In the genomic region with DNA sequence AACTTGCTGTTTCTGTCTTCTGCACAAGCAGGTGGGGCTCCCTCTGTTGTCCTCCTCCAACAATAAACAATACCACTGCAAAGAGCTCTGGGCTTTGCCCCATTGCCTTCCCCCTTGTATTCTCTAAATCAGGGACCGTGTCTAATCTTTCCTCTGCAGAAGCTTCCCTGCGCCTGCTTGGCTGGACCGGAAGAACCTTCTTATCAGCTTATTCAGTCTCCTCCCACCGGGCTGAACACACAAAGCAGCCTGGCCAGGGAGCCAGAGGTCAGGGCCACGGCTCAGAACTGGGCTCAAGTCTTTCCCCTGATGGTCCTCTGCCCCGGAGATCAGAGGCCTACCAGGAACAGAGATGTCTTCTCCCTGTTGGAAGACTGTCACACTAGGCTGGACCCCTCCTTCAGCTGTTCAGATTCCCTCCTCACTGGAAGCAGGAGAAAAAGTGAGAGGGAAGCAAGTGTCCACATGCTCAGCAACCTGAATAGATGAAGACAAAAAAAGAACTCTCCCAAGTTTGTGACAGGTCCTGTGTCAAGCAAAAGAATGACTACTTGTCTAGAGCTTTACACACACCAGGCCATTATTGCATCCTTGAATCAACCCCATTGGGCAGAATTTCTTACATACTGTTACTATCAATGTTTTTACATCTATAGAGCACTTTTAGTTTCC, we compare ENCODE assay signal across 1 cellular context.
TF ChIP-seq lines count a peak whose summit lies in the region.

No MANE protein-coding gene starts in this region.

TF ChIP-seq in HepG2, 621 proteins besides CTCF, POLR2A, EP300 and RAD21 (continued from another document and continues in another):
- no peak for TF ChIP-seq ZBTB39 (CRISPR knock-in tag; IDR thresholded peaks at IDR 0.05)
- no peak for TF ChIP-seq TBX3 (IDR thresholded peaks at IDR 0.05; ENCODE audit: borderline replicate concordance)
- no peak for TF ChIP-seq ZNF318 (CRISPR knock-in tag; IDR thresholded peaks at IDR 0.05)
- TF ChIP-seq, protein P1, sequence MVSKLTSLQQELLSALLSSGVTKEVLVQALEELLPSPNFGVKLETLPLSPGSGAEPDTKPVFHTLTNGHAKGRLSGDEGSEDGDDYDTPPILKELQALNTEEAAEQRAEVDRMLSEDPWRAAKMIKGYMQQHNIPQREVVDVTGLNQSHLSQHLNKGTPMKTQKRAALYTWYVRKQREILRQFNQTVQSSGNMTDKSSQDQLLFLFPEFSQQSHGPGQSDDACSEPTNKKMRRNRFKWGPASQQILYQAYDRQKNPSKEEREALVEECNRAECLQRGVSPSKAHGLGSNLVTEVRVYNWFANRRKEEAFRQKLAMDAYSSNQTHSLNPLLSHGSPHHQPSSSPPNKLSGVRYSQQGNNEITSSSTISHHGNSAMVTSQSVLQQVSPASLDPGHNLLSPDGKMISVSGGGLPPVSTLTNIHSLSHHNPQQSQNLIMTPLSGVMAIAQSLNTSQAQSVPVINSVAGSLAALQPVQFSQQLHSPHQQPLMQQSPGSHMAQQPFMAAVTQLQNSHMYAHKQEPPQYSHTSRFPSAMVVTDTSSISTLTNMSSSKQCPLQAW (CRISPR knock-in tag; IDR thresholded peaks at IDR 0.05) = peak; percentile 82
- peak; percentile 59; the same call in 1 of the 2 replicates for TF ChIP-seq HNF4G (IDR thresholded peaks at IDR 0.05; ENCODE audit: borderline replicate concordance, low read depth, low read length)
- TF ChIP-seq HNF4G (CRISPR knock-in tag; IDR thresholded peaks at IDR 0.05; ENCODE audit: borderline replicate concordance, low read depth) = peak; percentile 73; the same call in 1 of the 2 replicates
- peak; percentile 69 for TF ChIP-seq ZFY (CRISPR knock-in tag; IDR thresholded peaks at IDR 0.05)
- TF ChIP-seq, protein P2, sequence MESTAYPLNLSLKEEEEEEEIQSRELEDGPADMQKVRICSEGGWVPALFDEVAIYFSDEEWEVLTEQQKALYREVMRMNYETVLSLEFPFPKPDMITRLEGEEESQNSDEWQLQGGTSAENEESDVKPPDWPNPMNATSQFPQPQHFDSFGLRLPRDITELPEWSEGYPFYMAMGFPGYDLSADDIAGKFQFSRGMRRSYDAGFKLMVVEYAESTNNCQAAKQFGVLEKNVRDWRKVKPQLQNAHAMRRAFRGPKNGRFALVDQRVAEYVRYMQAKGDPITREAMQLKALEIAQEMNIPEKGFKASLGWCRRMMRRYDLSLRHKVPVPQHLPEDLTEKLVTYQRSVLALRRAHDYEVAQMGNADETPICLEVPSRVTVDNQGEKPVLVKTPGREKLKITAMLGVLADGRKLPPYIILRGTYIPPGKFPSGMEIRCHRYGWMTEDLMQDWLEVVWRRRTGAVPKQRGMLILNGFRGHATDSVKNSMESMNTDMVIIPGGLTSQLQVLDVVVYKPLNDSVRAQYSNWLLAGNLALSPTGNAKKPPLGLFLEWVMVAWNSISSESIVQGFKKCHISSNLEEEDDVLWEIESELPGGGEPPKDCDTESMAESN (CRISPR knock-in tag; conservative IDR thresholded peaks at IDR 0.05) = no peak; the same call in 1 of the 2 replicates
- TF ChIP-seq ZNF75D (CRISPR knock-in tag; IDR thresholded peaks at IDR 0.05; ENCODE audit: borderline replicate concordance) = no peak
- TF ChIP-seq SRSF4 (IDR thresholded peaks at IDR 0.05; ENCODE audit: low read depth, low read length, poor library complexity, severe bottlenecking) = no peak
- no peak for TF ChIP-seq RBM39 (IDR thresholded peaks at IDR 0.05; ENCODE audit: low read depth, low read length, poor library complexity, severe bottlenecking)
- TF ChIP-seq SMARCE1 (IDR thresholded peaks at IDR 0.05; ENCODE audit: borderline replicate concordance) = no peak
- TF ChIP-seq ATF3 (CRISPR knock-in tag; IDR thresholded peaks at IDR 0.05) = no peak
- no peak for TF ChIP-seq ZNF44 (CRISPR knock-in tag; IDR thresholded peaks at IDR 0.05)
- TF ChIP-seq PAWR (CRISPR knock-in tag; IDR thresholded peaks at IDR 0.05; ENCODE audit: borderline replicate concordance) = no peak
- TF ChIP-seq CCAR2 (optimal IDR thresholded peaks at IDR 0.05; ENCODE audit: low read depth, low read length) = no peak
- TF ChIP-seq, protein P3, sequence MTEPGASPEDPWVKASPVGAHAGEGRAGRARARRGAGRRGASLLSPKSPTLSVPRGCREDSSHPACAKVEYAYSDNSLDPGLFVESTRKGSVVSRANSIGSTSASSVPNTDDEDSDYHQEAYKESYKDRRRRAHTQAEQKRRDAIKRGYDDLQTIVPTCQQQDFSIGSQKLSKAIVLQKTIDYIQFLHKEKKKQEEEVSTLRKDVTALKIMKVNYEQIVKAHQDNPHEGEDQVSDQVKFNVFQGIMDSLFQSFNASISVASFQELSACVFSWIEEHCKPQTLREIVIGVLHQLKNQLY (CRISPR knock-in tag; IDR thresholded peaks at IDR 0.05) = peak; percentile 56; the same call in 1 of the 2 replicates
- TF ChIP-seq PHF20 (CRISPR knock-in tag; IDR thresholded peaks at IDR 0.05) = no peak; the same call in 1 of the 2 replicates
- TF ChIP-seq SRSF1 (optimal IDR thresholded peaks at IDR 0.05; ENCODE audit: low read depth, low read length) = no peak
- TF ChIP-seq ZFP90 (CRISPR knock-in tag; IDR thresholded peaks at IDR 0.05; ENCODE audit: borderline replicate concordance) = peak; percentile 71; the same call in 1 of the 2 replicates
- TF ChIP-seq THYN1 (CRISPR knock-in tag; IDR thresholded peaks at IDR 0.05; ENCODE audit: borderline replicate concordance, low read depth) = no peak
- TF ChIP-seq ZBTB7B (CRISPR knock-in tag; IDR thresholded peaks at IDR 0.05) = peak; percentile 85; the same call in 1 of the 2 replicates
- no peak for TF ChIP-seq AGO1 (IDR thresholded peaks at IDR 0.05; ENCODE audit: low read depth, low read length, poor library complexity, severe bottlenecking)
- TF ChIP-seq, protein P4, sequence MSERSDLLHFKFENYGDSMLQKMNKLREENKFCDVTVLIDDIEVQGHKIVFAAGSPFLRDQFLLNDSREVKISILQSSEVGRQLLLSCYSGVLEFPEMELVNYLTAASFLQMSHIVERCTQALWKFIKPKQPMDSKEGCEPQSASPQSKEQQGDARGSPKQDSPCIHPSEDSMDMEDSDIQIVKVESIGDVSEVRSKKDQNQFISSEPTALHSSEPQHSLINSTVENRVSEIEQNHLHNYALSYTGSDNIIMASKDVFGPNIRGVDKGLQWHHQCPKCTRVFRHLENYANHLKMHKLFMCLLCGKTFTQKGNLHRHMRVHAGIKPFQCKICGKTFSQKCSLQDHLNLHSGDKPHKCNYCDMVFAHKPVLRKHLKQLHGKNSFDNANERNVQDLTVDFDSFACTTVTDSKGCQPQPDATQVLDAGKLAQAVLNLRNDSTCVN (CRISPR knock-in tag; IDR thresholded peaks at IDR 0.05; ENCODE audit: borderline replicate concordance) = 0 out of 2 replicates have a peak, but pooled peaks have one; percentile 29
